12 cellular contexts compared by ENCODE assay signal in the genomic region with DNA sequence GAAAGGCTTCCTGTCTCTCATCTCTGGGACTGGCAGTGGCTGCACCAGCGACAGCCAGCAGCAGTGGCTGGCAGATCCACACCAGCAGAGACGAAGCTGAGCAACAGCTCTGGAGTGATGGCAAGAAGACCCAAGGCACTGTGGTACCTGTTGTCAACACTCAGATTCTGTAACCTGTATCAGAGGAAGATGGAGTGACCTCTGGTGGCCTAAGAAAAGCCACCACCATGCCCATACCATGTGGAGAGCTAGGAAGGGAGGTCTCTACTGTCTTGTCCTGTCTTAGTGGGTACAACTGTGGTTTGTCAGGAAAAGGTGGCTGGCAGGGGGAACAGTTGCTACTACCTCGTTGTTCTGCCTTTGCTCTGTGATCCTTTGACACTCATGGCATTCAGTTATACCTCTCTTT. TPM values are rescaled to one million over a fixed set of nuclear protein-coding genes. Genes with fewer than 3 reads are reported as not detected.
DNase-seq lines count a peak whose midpoint lies in the region; ATAC-seq, FAIRE-seq and TF ChIP-seq lines count a peak whose summit lies in the region.
"Had no signal": no experiment of that assay in that cellular context is flagged by ENCODE, and none has a peak within 500 bp of the region (broad histone marks: within the 10 kb centered on the region; RNA-seq: fewer than 3 reads in every experiment).

No MANE protein-coding gene starts in this region.

- no peaks in the 10 kb centered on the region for H3K36me3 ChIP-seq in CD8-positive, alpha-beta T cell (ENCODE audit: insufficient read depth, low read length)
- H3K36me3 ChIP-seq in hepatocyte (replicated peaks; ENCODE audit: insufficient read depth, low read depth) (no peaks in the 10 kb centered on the region), stomach (no peaks in the 10 kb centered on the region), pancreas (no peaks in the 10 kb centered on the region)
- H3K36me3 ChIP-seq: esophagus muscularis mucosa had no signal

- no peaks in the 10 kb centered on the region for H3K27me3 ChIP-seq in CD8-positive, alpha-beta T cell (ENCODE audit: insufficient read depth, low read length)
- H3K27me3 ChIP-seq in hepatocyte, result peaks cover 12% of the 10 kb centered on the region
- no peaks in the 10 kb centered on the region for H3K27me3 ChIP-seq in stomach
- H3K27me3 ChIP-seq in pancreas, result no peaks in the 10 kb centered on the region
- H3K27me3 ChIP-seq: esophagus muscularis mucosa had no signal

- H3K27ac Mint-ChIP-seq in CD8-positive, alpha-beta T cell, result no peak overlapping the region

- peaks cover 9% of the 10 kb centered on the region for H3K4me1 Mint-ChIP-seq in CD8-positive, alpha-beta T cell (ENCODE audit: low read depth)

- no peak overlapping the region for H2AFZ ChIP-seq in hepatocyte

- no peaks in the 10 kb centered on the region for H3K9me2 ChIP-seq in hepatocyte (replicated peaks; ENCODE audit: insufficient read depth)

- H3K27ac ChIP-seq in CD8-positive, alpha-beta T cell (ENCODE audit: low read depth, low read length), result no peak overlapping the region
- no peak overlapping the region for H3K27ac ChIP-seq in hepatocyte
- H3K27ac ChIP-seq in stomach, result no peak overlapping the region
- H3K27ac ChIP-seq in pancreas, result no peak overlapping the region
- H3K27ac ChIP-seq: esophagus muscularis mucosa had no signal

- peak in 2 of 7 experiments; percentile 11 to 48 for DNase-seq in CD8-positive, alpha-beta T cell
- DNase-seq in hepatocyte (ENCODE audit: low spot score), result no peak
- DNase-seq in stomach, result no peak
- DNase-seq in hepatic stellate cell (ENCODE audit: low spot score), result no peak
- no peak for DNase-seq in pancreas
- DNase-seq: GF-D8, NCI-H187, right cardiac atrium had no signal

- H4K20me1 ChIP-seq in hepatocyte (ENCODE audit: insufficient read depth, poor library complexity, severe bottlenecking), result no peaks in the 10 kb centered on the region

- TF ChIP-seq POLR2A in stomach (IDR thresholded peaks at IDR 0.05), result no peak

- CTCF ChIA-PET in CD8-positive, alpha-beta T cell (lab: Charles Lee), result interaction anchor here (0.9 to 1.2 kb wide), 3 partner anchors 8 to 90 kb away, joined by 3 read pairs; partner anchors contain the start of gene MYCBP

- no peak for FAIRE-seq in pancreas (lab: Jason Lieb, UNC)

- no peaks in the 10 kb centered on the region for H3K79me2 ChIP-seq in hepatocyte

- H3K4me1 ChIP-seq in CD8-positive, alpha-beta T cell (ENCODE audit: insufficient read depth, low read length), result peaks cover 7% of the 10 kb centered on the region
- H3K4me1 ChIP-seq in hepatocyte (ENCODE audit: insufficient read depth), result no peaks in the 10 kb centered on the region
- peaks cover 0 to 7% (median 0%) of the 10 kb centered on the region in 4 donors for H3K4me1 ChIP-seq in stomach
- peaks cover 0 to 3% (median 1%) of the 10 kb centered on the region in 3 donors for H3K4me1 ChIP-seq in pancreas
- H3K4me1 ChIP-seq: esophagus muscularis mucosa had no signal

- no peaks in the 10 kb centered on the region for H3K27me3 Mint-ChIP-seq in CD8-positive, alpha-beta T cell (ENCODE audit: low read depth)

- no peak overlapping the region for H3K4me3 Mint-ChIP-seq in CD8-positive, alpha-beta T cell

- TF ChIP-seq EP300 in stomach (IDR thresholded peaks at IDR 0.05), result no peak

- H3K9me3 Mint-ChIP-seq in CD8-positive, alpha-beta T cell, result no peaks in the 10 kb centered on the region

- TF ChIP-seq CTCF in CD8-positive, alpha-beta T cell (IDR thresholded peaks at IDR 0.05), result no peak
- TF ChIP-seq CTCF in GM12874 (IDR thresholded peaks at IDR 0.05; ENCODE audit: insufficient read depth, low read depth, low read length) (peak; percentile 33; the same call in 1 of the 2 replicates), hepatocyte (IDR thresholded peaks at IDR 0.05; ENCODE audit: poor library complexity) (peak; percentile 4), stomach (IDR thresholded peaks at IDR 0.05) (peak in 1 of 7 experiments; percentile 12), pancreas (IDR thresholded peaks at IDR 0.05) (no peak)

- H3K9me3 ChIP-seq in CD8-positive, alpha-beta T cell (ENCODE audit: low read length), result no peaks in the 10 kb centered on the region
- no peaks in the 10 kb centered on the region for H3K9me3 ChIP-seq in hepatocyte (ENCODE audit: low read depth)
- no peaks in the 10 kb centered on the region for H3K9me3 ChIP-seq in stomach
- no peaks in the 10 kb centered on the region for H3K9me3 ChIP-seq in pancreas
- H3K9me3 ChIP-seq: esophagus muscularis mucosa had no signal

- ATAC-seq in CD8-positive, alpha-beta T cell, result peak; percentile 52
- peak; percentile 68 for ATAC-seq in SK-N-SH treated with all-trans-retinoic acid at 6 μM for 48 hours
- ATAC-seq in HG03460 (IDR thresholded peaks at IDR 0.05; ENCODE audit: unreplicated experiment), result no peak
- ATAC-seq in pancreas, result no peak
- ATAC-seq: right cardiac atrium had no signal

- POLR2A ChIA-PET in CD8-positive, alpha-beta T cell (lab: Charles Lee), result no interaction called here

- H3K36me3 Mint-ChIP-seq in CD8-positive, alpha-beta T cell, result no peaks in the 10 kb centered on the region

- no peak overlapping the region for H3K4me3 ChIP-seq in CD8-positive, alpha-beta T cell (ENCODE audit: low read depth, low read length)
- H3K4me3 ChIP-seq in hepatocyte (no peak overlapping the region), stomach (no peak overlapping the region), pancreas (no peak overlapping the region)
- H3K4me3 ChIP-seq: esophagus muscularis mucosa had no signal

- WGBS in hepatocyte (ENCODE audit: low lambda C conversion rate, missing lambda C conversion rate), result 78% methylated on average over 3 of the region's 3 CpGs
- 48 to 72% (median 61%) methylated on average over 3 of the region's 3 CpGs for WGBS in stomach, 5 donors
- WGBS in pancreas, 2 donors, result 57 to 62% methylated on average over 3 of the region's 3 CpGs

- H3K4me2 ChIP-seq in hepatocyte, result no peak overlapping the region

- intact Hi-C loops in CD8-positive, alpha-beta T cell (cut with DNase I, micrococcal nuclease), result no loop called here
- intact Hi-C loops in stomach (cut with DNase I; ENCODE audit: low total_unique reads), result no loop called here
- intact Hi-C loops in pancreas (cut with DNase I), result no loop called here

TF ChIP-seq in SK-N-SH treated with all-trans-retinoic acid at 6 μM for 48 hours, 23 proteins besides CTCF, POLR2A, EP300 and RAD21:
- TF ChIP-seq ZNF70 (CRISPR knock-in tag; IDR thresholded peaks at IDR 0.05) (no peak), CSDC2 (CRISPR knock-in tag; IDR thresholded peaks at IDR 0.05) (no peak), ZC3H10 (CRISPR knock-in tag; IDR thresholded peaks at IDR 0.05) (no peak), ESRRG (CRISPR knock-in tag; IDR thresholded peaks at IDR 0.05) (no peak), ZNF565 (CRISPR knock-in tag; conservative IDR thresholded peaks at IDR 0.05; ENCODE audit: low read depth) (no peak), ISL1 (CRISPR knock-in tag; IDR thresholded peaks at IDR 0.05) (no peak), TOX (CRISPR knock-in tag; IDR thresholded peaks at IDR 0.05; ENCODE audit: borderline replicate concordance) (no peak), ZFP30 (CRISPR knock-in tag; IDR thresholded peaks at IDR 0.05) (no peak), ZNF8 (CRISPR knock-in tag; IDR thresholded peaks at IDR 0.05) (no peak), BACH2 (CRISPR knock-in tag; IDR thresholded peaks at IDR 0.05; ENCODE audit: borderline replicate concordance) (no peak), CSRNP3 (CRISPR knock-in tag; IDR thresholded peaks at IDR 0.05) (no peak), PPARA (CRISPR knock-in tag; IDR thresholded peaks at IDR 0.05; ENCODE audit: borderline replicate concordance) (no peak), ZFP3 (CRISPR knock-in tag; IDR thresholded peaks at IDR 0.05) (no peak)
- TF ChIP-seq, protein P1, sequence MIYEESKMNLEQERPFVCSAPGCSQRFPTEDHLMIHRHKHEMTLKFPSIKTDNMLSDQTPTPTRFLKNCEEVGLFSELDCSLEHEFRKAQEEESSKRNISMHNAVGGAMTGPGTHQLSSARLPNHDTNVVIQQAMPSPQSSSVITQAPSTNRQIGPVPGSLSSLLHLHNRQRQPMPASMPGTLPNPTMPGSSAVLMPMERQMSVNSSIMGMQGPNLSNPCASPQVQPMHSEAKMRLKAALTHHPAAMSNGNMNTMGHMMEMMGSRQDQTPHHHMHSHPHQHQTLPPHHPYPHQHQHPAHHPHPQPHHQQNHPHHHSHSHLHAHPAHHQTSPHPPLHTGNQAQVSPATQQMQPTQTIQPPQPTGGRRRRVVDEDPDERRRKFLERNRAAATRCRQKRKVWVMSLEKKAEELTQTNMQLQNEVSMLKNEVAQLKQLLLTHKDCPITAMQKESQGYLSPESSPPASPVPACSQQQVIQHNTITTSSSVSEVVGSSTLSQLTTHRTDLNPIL (CRISPR knock-in tag; IDR thresholded peaks at IDR 0.05; ENCODE audit: low read depth), result no peak
TF ChIP-seq in SK-N-SH treated with all-trans-retinoic acid at 6 μM for 48 hours: peak in this region for 0.

RNA-seq across cellular contexts. Expression of gene RHBDL2, which starts 22.5 kb away (rescaled TPM):
- total RNA-seq in CD8-positive, alpha-beta T cell, result not detected
- total RNA-seq in hepatocyte (0.57 TPM in 1 of 2 replicates, not detected in the other), stomach (10 to 100 TPM in 2 of 5 donors, 1 to 10 TPM in 1, not detected in 2; 9.0 to 24.9 (median 14.5) TPM), pancreas (1 to 10 TPM in 1 of 6 donors, under 1 TPM in 5; 0.08 to 1.9 (median 0.39) TPM)
- polyA plus RNA-seq in hepatocyte (0.77 and 1.4 TPM in 2 replicates), stomach (1 to 10 TPM; 4.3 to 9.3 (median 4.5) TPM), pancreas (under 1 TPM; 0.05 to 0.84 TPM)
- total RNA-seq: esophagus muscularis mucosa had no signal

RNA-seq across cellular contexts. Expression of gene AKIRIN1, which starts 26.9 kb away (rescaled TPM):
- 100 to 1,000 TPM; 122 to 123 TPM for total RNA-seq in CD8-positive, alpha-beta T cell
- 75.1 and 81.9 TPM in 2 replicates for total RNA-seq in hepatocyte
- 70.7 and 77.3 TPM in 2 replicates for polyA plus RNA-seq in hepatocyte
- total RNA-seq in stomach, result 100 to 1,000 TPM in 1 of 5 donors, 10 to 100 TPM in 4; 25.1 to 134 (median 48.1) TPM
- 10 to 100 TPM; 14.8 to 35.6 (median 28.5) TPM for polyA plus RNA-seq in stomach
- 10 to 100 TPM in 5 of 6 donors, 1 to 10 TPM in 1; 9.4 to 18.5 (median 12.1) TPM for total RNA-seq in pancreas
- 10 to 100 TPM in 1 of 2 donors, 1 to 10 TPM in 1; 7.5 to 21.8 TPM for polyA plus RNA-seq in pancreas

Comparison
In these comparisons a context has a peak if more than half of its experiments do, and no peak if none do; other contexts are left out.
1. ATAC-seq: peak in CD8-positive, alpha-beta T cell (single experiment) and SK-N-SH treated with all-trans-retinoic acid at 6 μM for 48 hours (single experiment); none in HG03460 (single experiment) and pancreas (0 of 4).
2. CTCF ChIP-seq: peak in GM12874 (single experiment) and hepatocyte (single experiment); none in CD8-positive, alpha-beta T cell (single experiment) and pancreas (0 of 4).